In the genomic region with DNA sequence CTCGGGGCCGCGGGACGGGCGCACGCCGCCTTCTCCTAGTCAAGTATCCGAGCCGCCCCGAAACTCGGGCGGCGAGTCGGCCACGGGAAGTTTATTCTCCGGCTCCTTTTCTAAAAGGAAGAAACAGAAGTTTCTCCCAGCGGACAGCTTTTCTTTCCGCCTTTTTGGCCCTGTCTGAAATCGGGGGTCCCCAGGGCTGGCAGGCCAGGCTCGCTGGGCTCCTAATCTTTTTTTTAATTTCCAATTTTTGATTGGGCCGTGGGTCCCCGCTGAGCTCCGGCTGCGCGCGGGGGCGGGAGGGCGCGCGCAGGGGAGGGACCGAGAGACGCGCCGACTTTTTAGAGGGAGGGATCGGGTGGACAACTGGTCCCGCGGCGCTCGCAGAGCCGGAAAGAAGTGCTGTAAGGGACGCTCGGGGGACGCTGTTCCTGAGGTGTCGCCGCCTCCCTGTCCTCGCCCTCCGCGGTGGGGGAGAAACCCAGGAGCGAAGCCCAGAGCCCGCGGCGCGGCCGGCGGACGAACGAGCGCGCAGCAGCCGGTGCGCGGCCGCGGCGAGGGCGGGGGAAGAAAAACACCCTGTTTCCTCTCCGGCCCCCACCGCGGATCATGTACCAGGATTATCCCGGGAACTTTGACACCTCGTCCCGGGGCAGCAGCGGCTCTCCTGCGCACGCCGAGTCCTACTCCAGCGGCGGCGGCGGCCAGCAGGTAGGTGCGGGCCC, we compare ENCODE assay signal across 8 cellular contexts. TPM values are rescaled to one million over a fixed set of nuclear protein-coding genes. Genes with fewer than 3 reads are reported as not detected.
DNase-seq lines count a peak whose midpoint lies in the region; ATAC-seq and TF ChIP-seq lines count a peak whose summit lies in the region.

No MANE protein-coding gene starts in this region.

- WGBS in mammary epithelial cell (ENCODE audit: low coverage, missing lambda C conversion rate) = 0% methylated on average over 10 of the region's 81 CpGs

- H3K4me1 Mint-ChIP-seq in HFFc6 (ENCODE audit: low read depth) = peaks cover 24% of the 10 kb centered on the region
- H3K4me1 Mint-ChIP-seq in T-helper 1 cell treated with Interleukin-12 subunit alpha and Interleukin-12 subunit beta and Interleukin-4 antibody, amounts not matched to agents 30 μg/mL and 1 μg/mL, for 36 hours (ENCODE audit: low read depth) = peaks cover 29% of the 10 kb centered on the region

- H3K27me3 Mint-ChIP-seq in HFFc6 (ENCODE audit: insufficient read depth) = peaks cover 5% of the 10 kb centered on the region
- H3K27me3 Mint-ChIP-seq in T-helper 1 cell treated with Interleukin-12 subunit alpha and Interleukin-12 subunit beta and Interleukin-4 antibody, amounts not matched to agents 30 μg/mL and 1 μg/mL, for 36 hours (ENCODE audit: low read depth) = peaks cover 4% of the 10 kb centered on the region

- peaks cover 46 to 54% (median 52%) of the 10 kb centered on the region in 11 experiments for H4K20me1 ChIP-seq in BLaER1 treated with 17β-estradiol and CSF1 and Interleukin-3, amounts not matched to agents 10 nM and 100 nM
- no peaks in the 10 kb centered on the region for H4K20me1 ChIP-seq in mammary epithelial cell (ENCODE audit: insufficient read depth, low read length)

- peaks cover 56% of the 10 kb centered on the region for H3K79me2 ChIP-seq in mammary epithelial cell (ENCODE audit: insufficient read depth, low read length)

- peak overlapping the region; percentile 94 to 99 (median 98) for H3K27ac ChIP-seq in BLaER1 treated with 17β-estradiol and CSF1 and Interleukin-3, amounts not matched to agents 10 nM and 100 nM
- peak overlapping the region; percentile 95 for H3K27ac ChIP-seq in mammary epithelial cell (ENCODE audit: insufficient read depth, low read depth, low read length)

- H3K36me3 ChIP-seq in BLaER1 treated with 17β-estradiol and CSF1 and Interleukin-3, amounts not matched to agents 10 nM and 100 nM = peaks cover 8 to 46% (median 41%) of the 10 kb centered on the region in 11 experiments; a peak in 21 of 22 replicates
- no peaks in the 10 kb centered on the region for H3K36me3 ChIP-seq in mammary epithelial cell (ENCODE audit: insufficient read depth, low read length)

- H3K4me2 ChIP-seq in BLaER1 treated with 17β-estradiol and CSF1 and Interleukin-3, amounts not matched to agents 10 nM and 100 nM = peak overlapping the region; percentile 4 to 99 (median 94); a peak in 21 of 22 replicates
- H3K4me2 ChIP-seq in mammary epithelial cell (ENCODE audit: insufficient read depth, low read depth, low read length) = peak overlapping the region; percentile 58

- ATAC-seq in GM18867 (IDR thresholded peaks at IDR 0.05; ENCODE audit: unreplicated experiment) = no peak

- peak overlapping the region; percentile 90 to 100 (median 96) for H3K4me3 ChIP-seq in BLaER1 treated with 17β-estradiol and CSF1 and Interleukin-3, amounts not matched to agents 10 nM and 100 nM
- peak overlapping the region; percentile 80 to 93 (median 83) for H3K4me3 ChIP-seq in mammary epithelial cell (replicated peaks in 1 of 3; ENCODE audit: insufficient read depth in 1 of 3, low read depth in 2 of 3, low read length in 3 of 3)

- H3K27ac Mint-ChIP-seq in HFFc6 = peak overlapping the region; percentile 98; the same call in 1 of the 2 replicates
- peak overlapping the region; percentile 82 for H3K27ac Mint-ChIP-seq in T-helper 1 cell treated with Interleukin-12 subunit alpha and Interleukin-12 subunit beta and Interleukin-4 antibody, amounts not matched to agents 30 μg/mL and 1 μg/mL, for 36 hours

- intact Hi-C loops in mammary epithelial cell (cut with micrococcal nuclease) = loop anchor here (2.0 to 10.0 kb wide), 3 partner anchors 220 to 438 kb away; no protein-coding TSS in a partner anchor

- peaks cover 12% of the 10 kb centered on the region; the same call in 1 of the 2 replicates for H3K36me3 Mint-ChIP-seq in HFFc6 (ENCODE audit: low read depth)
- peaks cover 1% of the 10 kb centered on the region for H3K36me3 Mint-ChIP-seq in T-helper 1 cell treated with Interleukin-12 subunit alpha and Interleukin-12 subunit beta and Interleukin-4 antibody, amounts not matched to agents 30 μg/mL and 1 μg/mL, for 36 hours (ENCODE audit: low read depth)

- H3K4me3 Mint-ChIP-seq in HFFc6 = no peak overlapping the region
- no peak overlapping the region for H3K4me3 Mint-ChIP-seq in T-helper 1 cell treated with Interleukin-12 subunit alpha and Interleukin-12 subunit beta and Interleukin-4 antibody, amounts not matched to agents 30 μg/mL and 1 μg/mL, for 36 hours

- peak; percentile 64 for DNase-seq in HFFc6
- peak; percentile 69 for DNase-seq in mammary epithelial cell
- peak; percentile 78 for DNase-seq in iris pigment epithelial cell (ENCODE audit: low read depth)
- peak; percentile 49 to 56 for DNase-seq in stimulated activated CD4-positive, alpha-beta T cell treated with anti-CD3 and anti-CD28 coated beads, Interleukin-1b, Interleukin-23, amount 100 ng/mL, for 4 hours (ENCODE audit: low read depth in 2 of 2)
- DNase-seq in NAMALWA (ENCODE audit: low spot score) = no peak

- H3K27me3 ChIP-seq in BLaER1 treated with 17β-estradiol and CSF1 and Interleukin-3, amounts not matched to agents 10 nM and 100 nM = peaks cover 0 to 26% (median 7%) of the 10 kb centered on the region in 11 experiments; a peak in 8 of 22 replicates
- H3K27me3 ChIP-seq in mammary epithelial cell (ENCODE audit: insufficient read depth, low read length) = no peaks in the 10 kb centered on the region

- H2AFZ ChIP-seq in mammary epithelial cell (ENCODE audit: low read depth, low read length) = peak overlapping the region; percentile 53

- CTCF ChIA-PET in mammary epithelial cell (lab: Charles Lee; ENCODE audit: low non-redundant PET) = no interaction called here

- dilution Hi-C loops in mammary epithelial cell (cut with HindIII; ENCODE audit: low sequenced_read_pairs) = no loop called here

- H3K9ac ChIP-seq in BLaER1 treated with 17β-estradiol and CSF1 and Interleukin-3, amounts not matched to agents 10 nM and 100 nM = peak overlapping the region; percentile 94 to 100 (median 98)
- peak overlapping the region; percentile 97 for H3K9ac ChIP-seq in mammary epithelial cell (ENCODE audit: insufficient read depth, low read length)

- H3K9me3 ChIP-seq in BLaER1 treated with 17β-estradiol and CSF1 and Interleukin-3, amounts not matched to agents 10 nM and 100 nM (replicated peaks in 1 of 11) = peaks cover 0 to 19% (median 0%) of the 10 kb centered on the region in 11 experiments; a peak in 5 of 22 replicates
- no peaks in the 10 kb centered on the region for H3K9me3 ChIP-seq in mammary epithelial cell (replicated peaks; ENCODE audit: insufficient read depth, low read length)

- peaks cover 30 to 53% (median 34%) of the 10 kb centered on the region in 10 experiments for H3K4me1 ChIP-seq in BLaER1 treated with 17β-estradiol and CSF1 and Interleukin-3, amounts not matched to agents 10 nM and 100 nM
- peaks cover 38% of the 10 kb centered on the region for H3K4me1 ChIP-seq in mammary epithelial cell (ENCODE audit: insufficient read depth, low read length)

- BruUV-seq in mammary epithelial cell (replicated peaks; lab: Mats Ljungman, UMichigan) = TSS peak; percentile 15

- no peak for TF ChIP-seq CTCF in HFFc6 (IDR thresholded peaks at IDR 0.05)
- no peak for TF ChIP-seq CTCF in mammary epithelial cell (conservative IDR thresholded peaks at IDR 0.05 in 1 of 2, IDR thresholded peaks at IDR 0.05 in 1 of 2; ENCODE audit: extremely low read depth in 1 of 2, insufficient read depth in 1 of 2, low read depth in 1 of 2, low read length in 2 of 2)

- in situ Hi-C loops in mammary epithelial cell (cut with MboI; ENCODE audit: low sequenced_read_pairs in 2 of 2) = loop anchor here in 1 of 2 donors (10.0 to 25.0 kb wide), 3 partner anchors 208 to 631 kb away; a partner anchor contains a TSS

- peaks cover 8% of the 10 kb centered on the region; the same call in 1 of the 2 replicates for H3K9me3 Mint-ChIP-seq in HFFc6
- no peaks in the 10 kb centered on the region for H3K9me3 Mint-ChIP-seq in T-helper 1 cell treated with Interleukin-12 subunit alpha and Interleukin-12 subunit beta and Interleukin-4 antibody, amounts not matched to agents 30 μg/mL and 1 μg/mL, for 36 hours

RNA-seq across cellular contexts. Expression of a gene that starts 0.6 kb away (rescaled TPM):
- total RNA-seq in HFFc6 (2021; fragmentation: NEBNext Ultra II Directional; extraction: Animal tissue kit (Norgen Biotek cat#: 25700)) = 100 to 1,000 TPM in 5 of 6 experiments, 10 to 100 TPM in 1; 90.1 to 128 (median 116) TPM
- 10 to 100 TPM; 89.9 to 92.9 TPM for total RNA-seq in mammary epithelial cell
- 30.6 TPM for polyA plus RNA-seq in mammary epithelial cell
- polyA minus RNA-seq in mammary epithelial cell = 126 TPM
